In the genomic region with DNA sequence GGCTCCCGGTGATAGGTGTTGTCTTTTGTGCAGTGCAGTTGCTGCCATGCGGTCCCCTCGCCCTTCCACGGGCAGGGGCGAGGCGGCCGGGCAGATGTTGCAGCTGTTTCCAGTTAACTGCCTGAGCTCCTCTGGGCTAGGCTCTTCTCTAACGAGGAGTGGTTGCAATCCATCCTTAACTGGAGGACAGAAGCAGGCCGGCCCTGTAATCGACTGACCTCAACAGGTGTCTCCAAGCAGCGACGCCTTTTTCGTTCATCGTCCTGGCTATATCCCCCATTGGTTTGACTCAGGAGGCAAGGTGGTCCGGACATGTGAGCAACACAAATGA, we compare ENCODE assay signal across 8 cellular contexts. TPM values are rescaled to one million over a fixed set of nuclear protein-coding genes. Genes with fewer than 3 reads are reported as not detected.
DNase-seq lines count a peak whose midpoint lies in the region; ATAC-seq lines count a peak whose summit lies in the region.

No MANE protein-coding gene starts in this region.

- DNase-seq in AML-193 (lab: John Stamatoyannopoulos, UW) = peak; percentile 57 to 62
- DNase-seq in activated naive CD8-positive, alpha-beta T cell treated with anti-CD3 and anti-CD28 coated beads, Interleukin-2, amount 10 ng/mL, durations not matched to agents 7 days and 5 days = no peak
- DNase-seq in NCI-H446 (lab: John Stamatoyannopoulos, UW) = no peak
- DNase-seq in activated CD4-positive, CD25-positive, alpha-beta regulatory T cell (lab: John Stamatoyannopoulos, UW) = no peak

- peak overlapping the region; percentile 73 for H3K27ac Mint-ChIP-seq in activated naive CD8-positive, alpha-beta T cell treated with anti-CD3 and anti-CD28 coated beads, Interleukin-2, amount 10 ng/mL, durations not matched to agents 7 days and 5 days

- POLR2A ChIA-PET in activated naive CD8-positive, alpha-beta T cell treated with anti-CD3 and anti-CD28 coated beads, Interleukin-2, amount 10 ng/mL, durations not matched to agents 7 days and 5 days (lab: Charles Lee) = interaction anchor here (0.5 kb wide), 1 partner anchor 18 kb away, joined by 6 read pairs; no protein-coding TSS in a partner anchor

- ATAC-seq in HG03060 (IDR thresholded peaks at IDR 0.05; ENCODE audit: low read depth, unreplicated experiment) (peak; percentile 12), HG02981 (IDR thresholded peaks at IDR 0.05; ENCODE audit: unreplicated experiment) (no peak)
- ATAC-seq in activated naive CD8-positive, alpha-beta T cell treated with anti-CD3 and anti-CD28 coated beads, Interleukin-2, amount 10 ng/mL, durations not matched to agents 7 days and 5 days (ENCODE audit: low read depth) = no peak

- no peaks in the 10 kb centered on the region for H3K9me3 ChIP-seq in iPS-20b (ENCODE audit: insufficient read depth, low read depth, low read length)
- no peaks in the 10 kb centered on the region for H3K9me3 ChIP-seq in stomach smooth muscle (ENCODE audit: control insufficient read depth in 2 of 2, low read length in 2 of 2)

- peaks cover 7% of the 10 kb centered on the region for H3K27me3 Mint-ChIP-seq in activated naive CD8-positive, alpha-beta T cell treated with anti-CD3 and anti-CD28 coated beads, Interleukin-2, amount 10 ng/mL, durations not matched to agents 7 days and 5 days

- peak overlapping the region; percentile 90 for H3K27ac ChIP-seq in iPS-20b (ENCODE audit: low read length)
- H3K27ac ChIP-seq in stomach smooth muscle (ENCODE audit: low read length) = peak overlapping the region; percentile 92

- peaks cover 27% of the 10 kb centered on the region for H3K4me1 Mint-ChIP-seq in activated naive CD8-positive, alpha-beta T cell treated with anti-CD3 and anti-CD28 coated beads, Interleukin-2, amount 10 ng/mL, durations not matched to agents 7 days and 5 days

- H3K27me3 ChIP-seq in iPS-20b (ENCODE audit: insufficient read depth, low read length) = no peaks in the 10 kb centered on the region
- no peaks in the 10 kb centered on the region for H3K27me3 ChIP-seq in stomach smooth muscle (ENCODE audit: control insufficient read depth in 1 of 2, insufficient read depth in 2 of 2, low read length in 2 of 2)

- H3K9me3 Mint-ChIP-seq in activated naive CD8-positive, alpha-beta T cell treated with anti-CD3 and anti-CD28 coated beads, Interleukin-2, amount 10 ng/mL, durations not matched to agents 7 days and 5 days = no peaks in the 10 kb centered on the region

- peak overlapping the region; percentile 95 for H3K4me3 Mint-ChIP-seq in activated naive CD8-positive, alpha-beta T cell treated with anti-CD3 and anti-CD28 coated beads, Interleukin-2, amount 10 ng/mL, durations not matched to agents 7 days and 5 days

- H3K4me1 ChIP-seq in iPS-20b (ENCODE audit: insufficient read depth, low read length) (peaks cover 30% of the 10 kb centered on the region), stomach smooth muscle (ENCODE audit: control insufficient read depth, insufficient read depth, low read length) (peaks cover 30% of the 10 kb centered on the region)

- peak overlapping the region; percentile 81 for H3K4me3 ChIP-seq in iPS-20b (ENCODE audit: low read length)
- H3K4me3 ChIP-seq in stomach smooth muscle (ENCODE audit: low read length in 2 of 2) = peak overlapping the region; percentile 64 to 88

- peak overlapping the region; percentile 97 for H3K9ac ChIP-seq in iPS-20b (ENCODE audit: low read depth, low read length)
- H3K9ac ChIP-seq in stomach smooth muscle (ENCODE audit: low read length in 2 of 2) = peak overlapping the region; percentile 71 to 80

- peaks cover 10% of the 10 kb centered on the region for H3K36me3 Mint-ChIP-seq in activated naive CD8-positive, alpha-beta T cell treated with anti-CD3 and anti-CD28 coated beads, Interleukin-2, amount 10 ng/mL, durations not matched to agents 7 days and 5 days

- H3K36me3 ChIP-seq in iPS-20b (ENCODE audit: insufficient read depth, low read depth, low read length) (peaks cover 18% of the 10 kb centered on the region), stomach smooth muscle (ENCODE audit: control insufficient read depth in 2 of 2, insufficient read depth in 2 of 2, low read length in 2 of 2) (peaks cover 0 to 3% of the 10 kb centered on the region in 2 donors)

RNA-seq across cellular contexts. Expression of a gene that starts 1.9 kb away (rescaled TPM):
- total RNA-seq in activated naive CD8-positive, alpha-beta T cell treated with anti-CD3 and anti-CD28 coated beads, Interleukin-2, amount 10 ng/mL, durations not matched to agents 7 days and 5 days = 10 to 100 TPM; 21.8 to 27.0 TPM

Comparison
In these comparisons a context has a peak if more than half of its experiments do, and no peak if none do; other contexts are left out.
1. DNase-seq: peak in AML-193 (2 of 2); none in activated naive CD8-positive, alpha-beta T cell treated with anti-CD3 and anti-CD28 coated beads, Interleukin-2, amount 10 ng/mL, durations not matched to agents 7 days and 5 days (single experiment), NCI-H446 (0 of 2) and activated CD4-positive, CD25-positive, alpha-beta regulatory T cell (0 of 4).